ENCODE assay signal across 12 cellular contexts in genomic region chr6:189676-190075, GRCh38.
DNase-seq lines count a peak whose midpoint lies in the region; ATAC-seq and TF ChIP-seq lines count a peak whose summit lies in the region.
"Had no signal": no experiment of that assay in that cellular context is flagged by ENCODE, and none has a peak within 500 bp of the region (broad histone marks: within the 10 kb centered on the region; RNA-seq: fewer than 3 reads in every experiment).

No MANE protein-coding gene starts in this region.

- H4K20me1 ChIP-seq in GM23338 (replicated peaks; ENCODE audit: insufficient read depth) = no peaks in the 10 kb centered on the region

- no peak overlapping the region for H3K27ac ChIP-seq in GM23338 (ENCODE audit: low read depth)
- H3K27ac ChIP-seq: 22Rv1 had no signal

- no peak overlapping the region for H3K4me3 Mint-ChIP-seq in T-helper 1 cell treated with Interleukin-12 subunit alpha and Interleukin-12 subunit beta and Interleukin-4 antibody, amounts not matched to agents 30 μg/mL and 1 μg/mL, for 36 hours
- H3K4me3 Mint-ChIP-seq in activated B cell treated with CpG ODN at 0.5 μM for 24 hours = peak overlapping the region; percentile 56
- H3K4me3 Mint-ChIP-seq in neural crest cell = no peak overlapping the region
- no peak overlapping the region for H3K4me3 Mint-ChIP-seq in GM23338

- no peak overlapping the region for H3K4me2 ChIP-seq in GM23338

- H3F3A ChIP-seq in GM23338 (replicated peaks; ENCODE audit: low read depth) = no peaks in the 10 kb centered on the region

- DNase-seq in T-helper 1 cell (no peak), activated B cell treated with CpG ODN at 0.5 μM for 24 hours (no peak), neural crest cell (ENCODE audit: low read depth, low spot score) (no peak), left cardiac atrium (no peak), Kasumi-1 (lab: John Stamatoyannopoulos, UW) (no peak), GM23338 (ENCODE audit: low spot score) (no peak)
- DNase-seq: foreskin melanocyte, HCEC 1CT, kidney glomerular epithelial cell had no signal

- POLR2A ChIA-PET in activated B cell treated with CpG ODN at 0.5 μM for 24 hours (lab: Charles Lee) = interaction anchor here (0.8 to 7.3 kb wide), 9 partner anchors 9 to 300 kb away, joined by 3 to 69 read pairs (median 7); partner anchors contain the start of genes DUSP22 and IRF4

- H3K4me3 ChIP-seq in GM23338 = no peak overlapping the region

- CTCF ChIA-PET in activated B cell treated with CpG ODN at 0.5 μM for 24 hours (lab: Charles Lee) = interaction anchor here (1.0 to 5.3 kb wide), 18 partner anchors 10 to 1207 kb away, joined by 3 to 38 read pairs (median 7); no protein-coding TSS in a partner anchor

- H3K36me3 ChIP-seq in GM23338 (ENCODE audit: insufficient read depth) = no peaks in the 10 kb centered on the region

- no peak for TF ChIP-seq CTCF in activated B cell treated with CpG ODN at 0.5 μM for 24 hours (IDR thresholded peaks at IDR 0.05)
- TF ChIP-seq CTCF in neural crest cell (conservative IDR thresholded peaks at IDR 0.05) = no peak
- no peak for TF ChIP-seq CTCF in GM23338 (conservative IDR thresholded peaks at IDR 0.05; ENCODE audit: low read depth in 2 of 2)

- H3K9me2 ChIP-seq in GM23338 (ENCODE audit: insufficient read depth) = no peaks in the 10 kb centered on the region

- H3K36me3 Mint-ChIP-seq in T-helper 1 cell treated with Interleukin-12 subunit alpha and Interleukin-12 subunit beta and Interleukin-4 antibody, amounts not matched to agents 30 μg/mL and 1 μg/mL, for 36 hours (ENCODE audit: low read depth) = no peaks in the 10 kb centered on the region
- H3K36me3 Mint-ChIP-seq in activated B cell treated with CpG ODN at 0.5 μM for 24 hours (ENCODE audit: low read depth) (no peaks in the 10 kb centered on the region), neural crest cell (ENCODE audit: low read depth) (no peaks in the 10 kb centered on the region), GM23338 (ENCODE audit: low read depth) (no peaks in the 10 kb centered on the region)

- H3K4me1 Mint-ChIP-seq in T-helper 1 cell treated with Interleukin-12 subunit alpha and Interleukin-12 subunit beta and Interleukin-4 antibody, amounts not matched to agents 30 μg/mL and 1 μg/mL, for 36 hours (ENCODE audit: low read depth) = peaks cover 40% of the 10 kb centered on the region
- peaks cover 86% of the 10 kb centered on the region for H3K4me1 Mint-ChIP-seq in activated B cell treated with CpG ODN at 0.5 μM for 24 hours
- peaks cover 10% of the 10 kb centered on the region for H3K4me1 Mint-ChIP-seq in neural crest cell
- H3K4me1 Mint-ChIP-seq in GM23338 = no peaks in the 10 kb centered on the region; the same call in 2 of the 3 replicates

- ATAC-seq in GM21619 (IDR thresholded peaks at IDR 0.05; ENCODE audit: unreplicated experiment) (peak; percentile 1), activated B cell treated with CpG ODN at 0.5 μM for 24 hours (ENCODE audit: low read depth) (no peak), left cardiac atrium (no peak), GM23338 (no peak)

- H3K27me3 Mint-ChIP-seq in T-helper 1 cell treated with Interleukin-12 subunit alpha and Interleukin-12 subunit beta and Interleukin-4 antibody, amounts not matched to agents 30 μg/mL and 1 μg/mL, for 36 hours (ENCODE audit: low read depth) = no peaks in the 10 kb centered on the region
- H3K27me3 Mint-ChIP-seq in activated B cell treated with CpG ODN at 0.5 μM for 24 hours (no peaks in the 10 kb centered on the region), neural crest cell (ENCODE audit: low read depth) (no peaks in the 10 kb centered on the region), GM23338 (ENCODE audit: insufficient read depth, low read depth, poor library complexity) (peaks cover 5% of the 10 kb centered on the region)

- intact Hi-C loops in activated B cell treated with CpG ODN at 0.5 μM for 24 hours (cut with micrococcal nuclease) = loop anchor here (1.0 to 5.0 kb wide), 11 partner anchors 29 to 597 kb away; partner anchors contain the start of gene IRF4
- intact Hi-C loops in left cardiac atrium (cut with DNase I) = loop anchor here in 1 of 2 donors (2.0 to 5.0 kb wide), 2 partner anchors 219 to 363 kb away; no protein-coding TSS in a partner anchor

- no peaks in the 10 kb centered on the region for H3K9me3 Mint-ChIP-seq in T-helper 1 cell treated with Interleukin-12 subunit alpha and Interleukin-12 subunit beta and Interleukin-4 antibody, amounts not matched to agents 30 μg/mL and 1 μg/mL, for 36 hours
- H3K9me3 Mint-ChIP-seq in activated B cell treated with CpG ODN at 0.5 μM for 24 hours (no peaks in the 10 kb centered on the region), neural crest cell (no peaks in the 10 kb centered on the region), GM23338 (no peaks in the 10 kb centered on the region)

- no peaks in the 10 kb centered on the region for H3K79me2 ChIP-seq in GM23338 (replicated peaks; ENCODE audit: insufficient read depth)

- no peaks in the 10 kb centered on the region for H3K27me3 ChIP-seq in GM23338 (ENCODE audit: insufficient read depth)

- no peaks in the 10 kb centered on the region for H3K4me1 ChIP-seq in GM23338 (ENCODE audit: insufficient read depth)

- peak overlapping the region; percentile 81 for H3K27ac Mint-ChIP-seq in T-helper 1 cell treated with Interleukin-12 subunit alpha and Interleukin-12 subunit beta and Interleukin-4 antibody, amounts not matched to agents 30 μg/mL and 1 μg/mL, for 36 hours
- peak overlapping the region; percentile 85 for H3K27ac Mint-ChIP-seq in activated B cell treated with CpG ODN at 0.5 μM for 24 hours
- peak overlapping the region; percentile 50 for H3K27ac Mint-ChIP-seq in neural crest cell (ENCODE audit: unreplicated experiment)
- H3K27ac Mint-ChIP-seq in GM23338 = no peak overlapping the region

- no peak overlapping the region for H2AFZ ChIP-seq in GM23338

TF ChIP-seq in GM23338, 12 proteins besides CTCF, POLR2A, EP300 and RAD21 (continues in another document):
- TF ChIP-seq ZNF331 (CRISPR knock-in tag; IDR thresholded peaks at IDR 0.05; ENCODE audit: low read depth) (no peak), POLR2AphosphoS5 (IDR thresholded peaks at IDR 0.05; ENCODE audit: low read depth) (no peak), NANOG (IDR thresholded peaks at IDR 0.05; ENCODE audit: borderline replicate concordance) (no peak), JUNB (IDR thresholded peaks at IDR 0.05; ENCODE audit: unreplicated experiment) (no peak), EZH2 (IDR thresholded peaks at IDR 0.05; ENCODE audit: low read depth, unreplicated experiment) (no peak), EZH2phosphoT487 (IDR thresholded peaks at IDR 0.05; ENCODE audit: unreplicated experiment) (no peak), CREB1 (CRISPR knock-in tag; IDR thresholded peaks at IDR 0.05; ENCODE audit: low read depth) (no peak)
